2 cellular contexts compared by ENCODE assay signal in genomic region chr14:92800525-92800924, GRCh38.
TF ChIP-seq lines count a peak whose summit lies in the region.

No MANE protein-coding gene starts in this region.

TF ChIP-seq in K562, 482 proteins besides CTCF, POLR2A, EP300 and RAD21:
- TF ChIP-seq, protein P1, sequence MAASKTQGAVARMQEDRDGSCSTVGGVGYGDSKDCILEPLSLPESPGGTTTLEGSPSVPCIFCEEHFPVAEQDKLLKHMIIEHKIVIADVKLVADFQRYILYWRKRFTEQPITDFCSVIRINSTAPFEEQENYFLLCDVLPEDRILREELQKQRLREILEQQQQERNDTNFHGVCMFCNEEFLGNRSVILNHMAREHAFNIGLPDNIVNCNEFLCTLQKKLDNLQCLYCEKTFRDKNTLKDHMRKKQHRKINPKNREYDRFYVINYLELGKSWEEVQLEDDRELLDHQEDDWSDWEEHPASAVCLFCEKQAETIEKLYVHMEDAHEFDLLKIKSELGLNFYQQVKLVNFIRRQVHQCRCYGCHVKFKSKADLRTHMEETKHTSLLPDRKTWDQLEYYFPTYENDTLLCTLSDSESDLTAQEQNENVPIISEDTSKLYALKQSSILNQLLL (CRISPR knock-in tag; IDR thresholded peaks at IDR 0.05; ENCODE audit: borderline replicate concordance) = no peak
- TF ChIP-seq ZNF695 (CRISPR knock-in tag; IDR thresholded peaks at IDR 0.05) = no peak
- no peak for TF ChIP-seq ILK (tag; IDR thresholded peaks at IDR 0.05; ENCODE audit: borderline replicate concordance, low read depth)
- no peak for TF ChIP-seq RBM15 (IDR thresholded peaks at IDR 0.05; ENCODE audit: insufficient read depth, low read length)
- TF ChIP-seq, protein P2, sequence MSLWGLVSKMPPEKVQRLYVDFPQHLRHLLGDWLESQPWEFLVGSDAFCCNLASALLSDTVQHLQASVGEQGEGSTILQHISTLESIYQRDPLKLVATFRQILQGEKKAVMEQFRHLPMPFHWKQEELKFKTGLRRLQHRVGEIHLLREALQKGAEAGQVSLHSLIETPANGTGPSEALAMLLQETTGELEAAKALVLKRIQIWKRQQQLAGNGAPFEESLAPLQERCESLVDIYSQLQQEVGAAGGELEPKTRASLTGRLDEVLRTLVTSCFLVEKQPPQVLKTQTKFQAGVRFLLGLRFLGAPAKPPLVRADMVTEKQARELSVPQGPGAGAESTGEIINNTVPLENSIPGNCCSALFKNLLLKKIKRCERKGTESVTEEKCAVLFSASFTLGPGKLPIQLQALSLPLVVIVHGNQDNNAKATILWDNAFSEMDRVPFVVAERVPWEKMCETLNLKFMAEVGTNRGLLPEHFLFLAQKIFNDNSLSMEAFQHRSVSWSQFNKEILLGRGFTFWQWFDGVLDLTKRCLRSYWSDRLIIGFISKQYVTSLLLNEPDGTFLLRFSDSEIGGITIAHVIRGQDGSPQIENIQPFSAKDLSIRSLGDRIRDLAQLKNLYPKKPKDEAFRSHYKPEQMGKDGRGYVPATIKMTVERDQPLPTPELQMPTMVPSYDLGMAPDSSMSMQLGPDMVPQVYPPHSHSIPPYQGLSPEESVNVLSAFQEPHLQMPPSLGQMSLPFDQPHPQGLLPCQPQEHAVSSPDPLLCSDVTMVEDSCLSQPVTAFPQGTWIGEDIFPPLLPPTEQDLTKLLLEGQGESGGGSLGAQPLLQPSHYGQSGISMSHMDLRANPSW (CRISPR knock-in tag; IDR thresholded peaks at IDR 0.05) = no peak
- no peak for TF ChIP-seq TAF15 (IDR thresholded peaks at IDR 0.05; ENCODE audit: low read depth, low read length)
- TF ChIP-seq FOXA3 (CRISPR knock-in tag; conservative IDR thresholded peaks at IDR 0.05 in 1 of 2, IDR thresholded peaks at IDR 0.05 in 1 of 2) = no peak
- no peak for TF ChIP-seq ZNF436 (CRISPR knock-in tag; IDR thresholded peaks at IDR 0.05)
- TF ChIP-seq THAP12 (CRISPR knock-in tag; IDR thresholded peaks at IDR 0.05) = no peak
- TF ChIP-seq ERF (CRISPR knock-in tag; IDR thresholded peaks at IDR 0.05) = no peak
TF ChIP-seq in K562: peak in this region for 0.

TF ChIP-seq in neural cell, 6 proteins besides CTCF, POLR2A, EP300 and RAD21:
- TF ChIP-seq POLR2AphosphoS5 (IDR thresholded peaks at IDR 0.05) (no peak), TAF1 (IDR thresholded peaks at IDR 0.05; ENCODE audit: low read depth) (no peak), REST (IDR thresholded peaks at IDR 0.05; ENCODE audit: borderline replicate concordance) (no peak), MXI1 (conservative IDR thresholded peaks at IDR 0.05; ENCODE audit: poor library complexity, severe bottlenecking) (no peak)
